In genomic region chr10:121032460-121032859, GRCh38 we compare ENCODE assay signal across 2 cellular contexts.
TF ChIP-seq lines count a peak whose summit lies in the region.

No MANE protein-coding gene starts in this region.

TF ChIP-seq in GM23338, 12 proteins besides CTCF, POLR2A, EP300 and RAD21 (continued from another document):
- TF ChIP-seq POLR2AphosphoS5 (IDR thresholded peaks at IDR 0.05; ENCODE audit: low read depth) (no peak), ETS1 (IDR thresholded peaks at IDR 0.05) (no peak), EZH2phosphoT487 (IDR thresholded peaks at IDR 0.05; ENCODE audit: unreplicated experiment) (no peak), NANOG (IDR thresholded peaks at IDR 0.05; ENCODE audit: borderline replicate concordance) (no peak), ZNF114 (CRISPR knock-in tag; IDR thresholded peaks at IDR 0.05) (no peak), CREB1 (CRISPR knock-in tag; IDR thresholded peaks at IDR 0.05; ENCODE audit: low read depth) (no peak), EZH2 (IDR thresholded peaks at IDR 0.05; ENCODE audit: low read depth, unreplicated experiment) (no peak), JUNB (IDR thresholded peaks at IDR 0.05; ENCODE audit: unreplicated experiment) (no peak), ZNF331 (CRISPR knock-in tag; IDR thresholded peaks at IDR 0.05; ENCODE audit: low read depth) (no peak), REST (IDR thresholded peaks at IDR 0.05; ENCODE audit: unreplicated experiment) (no peak)
- TF ChIP-seq, protein P1, sequence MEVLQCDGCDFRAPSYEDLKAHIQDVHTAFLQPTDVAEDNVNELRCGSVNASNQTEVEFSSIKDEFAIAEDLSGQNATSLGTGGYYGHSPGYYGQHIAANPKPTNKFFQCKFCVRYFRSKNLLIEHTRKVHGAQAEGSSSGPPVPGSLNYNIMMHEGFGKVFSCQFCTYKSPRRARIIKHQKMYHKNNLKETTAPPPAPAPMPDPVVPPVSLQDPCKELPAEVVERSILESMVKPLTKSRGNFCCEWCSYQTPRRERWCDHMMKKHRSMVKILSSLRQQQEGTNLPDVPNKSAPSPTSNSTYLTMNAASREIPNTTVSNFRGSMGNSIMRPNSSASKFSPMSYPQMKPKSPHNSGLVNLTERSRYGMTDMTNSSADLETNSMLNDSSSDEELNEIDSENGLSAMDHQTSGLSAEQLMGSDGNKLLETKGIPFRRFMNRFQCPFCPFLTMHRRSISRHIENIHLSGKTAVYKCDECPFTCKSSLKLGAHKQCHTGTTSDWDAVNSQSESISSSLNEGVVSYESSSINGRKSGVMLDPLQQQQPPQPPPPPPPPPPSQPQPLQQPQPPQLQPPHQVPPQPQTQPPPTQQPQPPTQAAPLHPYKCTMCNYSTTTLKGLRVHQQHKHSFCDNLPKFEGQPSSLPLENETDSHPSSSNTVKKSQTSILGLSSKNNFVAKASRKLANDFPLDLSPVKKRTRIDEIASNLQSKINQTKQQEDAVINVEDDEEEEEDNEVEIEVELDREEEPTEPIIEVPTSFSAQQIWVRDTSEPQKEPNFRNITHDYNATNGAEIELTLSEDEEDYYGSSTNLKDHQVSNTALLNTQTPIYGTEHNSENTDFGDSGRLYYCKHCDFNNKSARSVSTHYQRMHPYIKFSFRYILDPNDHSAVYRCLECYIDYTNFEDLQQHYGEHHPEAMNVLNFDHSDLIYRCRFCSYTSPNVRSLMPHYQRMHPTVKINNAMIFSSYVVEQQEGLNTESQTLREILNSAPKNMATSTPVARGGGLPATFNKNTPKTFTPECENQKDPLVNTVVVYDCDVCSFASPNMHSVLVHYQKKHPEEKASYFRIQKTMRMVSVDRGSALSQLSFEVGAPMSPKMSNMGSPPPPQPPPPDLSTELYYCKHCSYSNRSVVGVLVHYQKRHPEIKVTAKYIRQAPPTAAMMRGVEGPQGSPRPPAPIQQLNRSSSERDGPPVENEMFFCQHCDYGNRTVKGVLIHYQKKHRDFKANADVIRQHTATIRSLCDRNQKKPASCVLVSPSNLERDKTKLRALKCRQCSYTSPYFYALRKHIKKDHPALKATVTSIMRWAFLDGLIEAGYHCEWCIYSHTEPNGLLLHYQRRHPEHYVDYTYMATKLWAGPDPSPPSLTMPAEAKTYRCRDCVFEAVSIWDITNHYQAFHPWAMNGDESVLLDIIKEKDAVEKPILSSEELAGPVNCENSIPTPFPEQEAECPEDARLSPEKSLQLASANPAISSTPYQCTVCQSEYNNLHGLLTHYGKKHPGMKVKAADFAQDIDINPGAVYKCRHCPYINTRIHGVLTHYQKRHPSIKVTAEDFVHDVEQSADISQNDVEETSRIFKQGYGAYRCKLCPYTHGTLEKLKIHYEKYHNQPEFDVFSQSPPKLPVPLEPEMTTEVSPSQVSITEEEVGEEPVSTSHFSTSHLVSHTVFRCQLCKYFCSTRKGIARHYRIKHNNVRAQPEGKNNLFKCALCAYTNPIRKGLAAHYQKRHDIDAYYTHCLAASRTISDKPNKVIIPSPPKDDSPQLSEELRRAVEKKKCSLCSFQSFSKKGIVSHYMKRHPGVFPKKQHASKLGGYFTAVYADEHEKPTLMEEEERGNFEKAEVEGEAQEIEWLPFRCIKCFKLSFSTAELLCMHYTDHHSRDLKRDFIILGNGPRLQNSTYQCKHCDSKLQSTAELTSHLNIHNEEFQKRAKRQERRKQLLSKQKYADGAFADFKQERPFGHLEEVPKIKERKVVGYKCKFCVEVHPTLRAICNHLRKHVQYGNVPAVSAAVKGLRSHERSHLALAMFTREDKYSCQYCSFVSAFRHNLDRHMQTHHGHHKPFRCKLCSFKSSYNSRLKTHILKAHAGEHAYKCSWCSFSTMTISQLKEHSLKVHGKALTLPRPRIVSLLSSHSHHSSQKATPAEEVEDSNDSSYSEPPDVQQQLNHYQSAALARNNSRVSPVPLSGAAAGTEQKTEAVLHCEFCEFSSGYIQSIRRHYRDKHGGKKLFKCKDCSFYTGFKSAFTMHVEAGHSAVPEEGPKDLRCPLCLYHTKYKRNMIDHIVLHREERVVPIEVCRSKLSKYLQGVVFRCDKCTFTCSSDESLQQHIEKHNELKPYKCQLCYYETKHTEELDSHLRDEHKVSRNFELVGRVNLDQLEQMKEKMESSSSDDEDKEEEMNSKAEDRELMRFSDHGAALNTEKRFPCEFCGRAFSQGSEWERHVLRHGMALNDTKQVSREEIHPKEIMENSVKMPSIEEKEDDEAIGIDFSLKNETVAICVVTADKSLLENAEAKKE (CRISPR knock-in tag; IDR thresholded peaks at IDR 0.05): no peak

TF ChIP-seq in H1, 55 proteins besides CTCF, POLR2A, EP300 and RAD21:
- TF ChIP-seq, protein P2, sequence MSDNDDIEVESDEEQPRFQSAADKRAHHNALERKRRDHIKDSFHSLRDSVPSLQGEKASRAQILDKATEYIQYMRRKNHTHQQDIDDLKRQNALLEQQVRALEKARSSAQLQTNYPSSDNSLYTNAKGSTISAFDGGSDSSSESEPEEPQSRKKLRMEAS (IDR thresholded peaks at IDR 0.05): 0 out of 2 replicates have a peak, but pooled peaks have one; percentile 7
- no peak for TF ChIP-seq POU5F1 (IDR thresholded peaks at IDR 0.05; ENCODE audit: low read depth, low read length)
- TF ChIP-seq, protein P3, sequence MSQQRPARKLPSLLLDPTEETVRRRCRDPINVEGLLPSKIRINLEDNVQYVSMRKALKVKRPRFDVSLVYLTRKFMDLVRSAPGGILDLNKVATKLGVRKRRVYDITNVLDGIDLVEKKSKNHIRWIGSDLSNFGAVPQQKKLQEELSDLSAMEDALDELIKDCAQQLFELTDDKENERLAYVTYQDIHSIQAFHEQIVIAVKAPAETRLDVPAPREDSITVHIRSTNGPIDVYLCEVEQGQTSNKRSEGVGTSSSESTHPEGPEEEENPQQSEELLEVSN (IDR thresholded peaks at IDR 0.05): peak; percentile 86
